ENCODE assay signal across 13 cellular contexts in the genomic region with DNA sequence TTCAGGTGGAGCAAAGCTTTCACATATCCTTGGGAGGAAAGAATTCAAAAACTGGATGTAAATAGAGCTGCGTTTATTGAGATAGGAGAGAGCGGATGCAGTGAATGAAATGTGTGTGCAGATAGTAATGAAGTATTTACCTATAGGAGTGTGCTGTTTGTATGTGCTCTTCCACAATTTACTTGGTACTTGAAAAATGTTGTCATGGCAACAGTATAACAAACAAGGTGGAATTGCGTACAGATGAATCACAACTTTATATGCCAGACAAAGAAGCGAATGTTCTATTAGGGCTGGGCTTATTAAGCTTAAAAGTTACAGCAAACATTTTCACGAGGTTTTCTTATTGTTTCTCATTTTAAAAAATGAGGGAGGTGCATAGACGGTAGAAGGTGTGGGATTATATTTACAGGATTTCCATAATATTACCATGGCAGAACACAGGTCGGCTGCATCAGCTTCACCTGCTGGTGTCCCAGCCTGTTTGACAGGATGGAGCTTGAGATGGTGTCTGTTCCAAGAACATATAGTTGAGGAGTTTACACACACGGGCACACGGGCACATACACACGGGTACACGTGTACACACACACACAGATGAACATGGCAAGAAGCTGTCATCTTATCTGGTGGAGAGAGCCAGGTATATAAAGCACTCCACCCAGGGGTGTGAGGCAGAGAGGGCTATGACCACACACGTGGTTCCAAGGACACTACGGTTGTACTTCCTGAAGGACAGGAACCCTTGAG.
A peak's percentile ranks its signal among the peaks of the same experiment; 100 is the strongest.
DNase-seq lines count a peak whose midpoint lies in the region; ATAC-seq and TF ChIP-seq lines count a peak whose summit lies in the region.
"Had no signal": no experiment of that assay in that cellular context is flagged by ENCODE, and none has a peak within 500 bp of the region (broad histone marks: within the 10 kb centered on the region; RNA-seq: fewer than 3 reads in every experiment).

No MANE protein-coding gene starts in this region.

- WGBS in gastroesophageal sphincter (ENCODE audit: low coverage in 1 of 2), 2 donors = 65 to 71% methylated on average over 8 to 13 of the region's 13 CpGs

- DNase-seq in AG10803 (ENCODE audit: low read depth) (peak; percentile 71), HPDE6-E6E7 (ENCODE audit: extremely low spot score) (peak; percentile 71), RPMI7951 (ENCODE audit: low read depth) (peak; percentile 48), fibroblast of pulmonary artery (ENCODE audit: low read depth) (peak; percentile 66), DMS 273 treated with DMSO at 0.1 percent for 48 hours (lab: John Stamatoyannopoulos, UW) (no peak)
- DNase-seq in CD8-positive, alpha-beta T cell = no peak
- DNase-seq: activated CD8-positive, alpha-beta memory T cell treated with anti-CD3 and anti-CD28 coated beads, Interleukin-2, amount 50 U/mL, for 4 hours; NCI-H524; sigmoid colon; T-helper 17 cell had no signal

- peaks cover 0 to 28% (median 7%) of the 10 kb centered on the region in 3 donors for H3K4me1 ChIP-seq in gastroesophageal sphincter
- no peaks in the 10 kb centered on the region for H3K4me1 ChIP-seq in CD8-positive, alpha-beta T cell (ENCODE audit: insufficient read depth, low read length)

- CTCF ChIA-PET in CD8-positive, alpha-beta T cell (lab: Charles Lee) = no interaction called here

- POLR2A ChIA-PET in CD8-positive, alpha-beta T cell (lab: Charles Lee) = no interaction called here

- H3K27ac Mint-ChIP-seq in CD8-positive, alpha-beta T cell = no peak overlapping the region
- H3K27ac Mint-ChIP-seq: GM23338, T-helper 17 cell had no signal

- no peak overlapping the region for H3K4me3 Mint-ChIP-seq in CD8-positive, alpha-beta T cell
- H3K4me3 Mint-ChIP-seq: GM23338, T-helper 17 cell had no signal

- no peak for TF ChIP-seq POLR2A in gastroesophageal sphincter (IDR thresholded peaks at IDR 0.05)

- no peaks in the 10 kb centered on the region for H3K9me3 Mint-ChIP-seq in CD8-positive, alpha-beta T cell

- peaks cover 28% of the 10 kb centered on the region for H3K27me3 Mint-ChIP-seq in CD8-positive, alpha-beta T cell (ENCODE audit: low read depth)

- H3K27ac ChIP-seq in gastroesophageal sphincter = no peak overlapping the region
- H3K27ac ChIP-seq in CD8-positive, alpha-beta T cell (ENCODE audit: low read depth, low read length) = no peak overlapping the region
- H3K27ac ChIP-seq: sigmoid colon had no signal

- no peaks in the 10 kb centered on the region for H3K36me3 ChIP-seq in gastroesophageal sphincter
- H3K36me3 ChIP-seq in CD8-positive, alpha-beta T cell (ENCODE audit: insufficient read depth, low read length) = no peaks in the 10 kb centered on the region
- H3K36me3 ChIP-seq: sigmoid colon had no signal

- no peaks in the 10 kb centered on the region for H3K9me3 ChIP-seq in gastroesophageal sphincter
- H3K9me3 ChIP-seq in CD8-positive, alpha-beta T cell (ENCODE audit: low read length) = no peaks in the 10 kb centered on the region
- H3K9me3 ChIP-seq: sigmoid colon had no signal

- intact Hi-C loops in CD8-positive, alpha-beta T cell (cut with DNase I, micrococcal nuclease) = no loop called here

- no peak for TF ChIP-seq EP300 in gastroesophageal sphincter (IDR thresholded peaks at IDR 0.05)

- H3K4me1 Mint-ChIP-seq in CD8-positive, alpha-beta T cell (ENCODE audit: low read depth) = peaks cover 11% of the 10 kb centered on the region

- peaks cover 16% of the 10 kb centered on the region for H3K27me3 ChIP-seq in gastroesophageal sphincter
- H3K27me3 ChIP-seq in CD8-positive, alpha-beta T cell (ENCODE audit: insufficient read depth, low read length) = no peaks in the 10 kb centered on the region

- no peak for ATAC-seq in gastroesophageal sphincter
- ATAC-seq in CD8-positive, alpha-beta T cell = no peak
- ATAC-seq in HG02588 (IDR thresholded peaks at IDR 0.05; ENCODE audit: unreplicated experiment) = no peak
- ATAC-seq: GM23338, T-helper 17 cell had no signal

- TF ChIP-seq CTCF in AG10803 (conservative IDR thresholded peaks at IDR 0.05; ENCODE audit: low read length) (no peak), fibroblast of pulmonary artery (IDR thresholded peaks at IDR 0.05; ENCODE audit: low read length, missing control alignments) (no peak), gastroesophageal sphincter (IDR thresholded peaks at IDR 0.05) (no peak)
- TF ChIP-seq CTCF in CD8-positive, alpha-beta T cell (IDR thresholded peaks at IDR 0.05) = no peak

- no peaks in the 10 kb centered on the region for H3K36me3 Mint-ChIP-seq in CD8-positive, alpha-beta T cell

- no peak overlapping the region for H3K4me3 ChIP-seq in AG10803 (ENCODE audit: low read length)
- H3K4me3 ChIP-seq in fibroblast of pulmonary artery (replicated peaks; ENCODE audit: low read depth, low read length) = no peak overlapping the region
- H3K4me3 ChIP-seq in gastroesophageal sphincter = no peak overlapping the region
- no peak overlapping the region for H3K4me3 ChIP-seq in CD8-positive, alpha-beta T cell (ENCODE audit: low read depth, low read length)
- H3K4me3 ChIP-seq: GM23338, sigmoid colon had no signal

Comparison
In these comparisons a context has a peak if more than half of its experiments do, and no peak if none do; other contexts are left out.
1. DNase-seq: peak in AG10803 (single experiment), HPDE6-E6E7 (single experiment), RPMI7951 (single experiment) and fibroblast of pulmonary artery (single experiment); none in DMS 273 treated with DMSO at 0.1 percent for 48 hours (single experiment) and CD8-positive, alpha-beta T cell (0 of 7).